17 cellular contexts compared by ENCODE assay signal in genomic region chr10:520402-520787, GRCh38.
A peak's percentile ranks its signal among the peaks of the same experiment; 100 is the strongest.
DNase-seq lines count a peak whose midpoint lies in the region; ATAC-seq, FAIRE-seq and TF ChIP-seq lines count a peak whose summit lies in the region.
"Had no signal": no experiment of that assay in that cellular context is flagged by ENCODE, and none has a peak within 500 bp of the region (broad histone marks: within the 10 kb centered on the region; RNA-seq: fewer than 3 reads in every experiment).

No MANE protein-coding gene starts in this region.

- intact Hi-C loops in right cardiac atrium (cut with DNase I), result no loop called here
- intact Hi-C loops in Right ventricle myocardium superior (cut with DNase I), result no loop called here

- H3K9me3 ChIP-seq in right cardiac atrium (ENCODE audit: control insufficient read depth, low read length) (no peaks in the 10 kb centered on the region), keratinocyte (ENCODE audit: control insufficient read depth, low read depth, low read length) (no peaks in the 10 kb centered on the region)
- H3K9me3 ChIP-seq: esophagus muscularis mucosa had no signal

- WGBS in right cardiac atrium, result 51% methylated on average over 6 of the region's 6 CpGs

- DNase-seq in right cardiac atrium (peak in 1 of 3 donors; percentile 69), Right ventricle myocardium superior (no peak), WTC11 (ENCODE audit: low spot score) (no peak), keratinocyte (ENCODE audit: low read depth, low spot score) (peak; percentile 11), ureter (ENCODE audit: low spot score) (peak; percentile 70)
- DNase-seq in activated CD8-positive, alpha-beta T cell treated with anti-CD3 and anti-CD28 coated beads, Interleukin-2, amount 10 ng/mL, durations not matched to agents 7 days and 5 days, result no peak
- DNase-seq: activated CD4-positive, alpha-beta T cell treated with anti-CD3 and anti-CD28 coated beads, Interleukin-2, amount 10 ng/mL, durations not matched to agents 24 days and 14 days; caudate nucleus; immature natural killer cell; naive B cell; stimulated activated CD8-positive, alpha-beta memory T cell treated with anti-CD3 and anti-CD28 coated beads, Interleukin-4, amount 100 ng/mL, for 48 hours; SW 1271 had no signal

- no peaks in the 10 kb centered on the region for H3K4me1 ChIP-seq in right cardiac atrium (ENCODE audit: control insufficient read depth, insufficient read depth, low read length)
- peaks cover 13% of the 10 kb centered on the region for H3K4me1 ChIP-seq in keratinocyte (ENCODE audit: control insufficient read depth, extremely low read depth, insufficient read depth, low read length)

- H4K20me1 ChIP-seq in keratinocyte (ENCODE audit: control insufficient read depth, extremely low read depth, insufficient read depth, low read length), result peaks cover 3% of the 10 kb centered on the region

- H3K9me1 ChIP-seq in keratinocyte (ENCODE audit: control insufficient read depth, extremely low read depth, insufficient read depth, low read length), result no peaks in the 10 kb centered on the region

- no peak overlapping the region for H2AFZ ChIP-seq in keratinocyte (ENCODE audit: control insufficient read depth, low read length)

- H3K36me3 Mint-ChIP-seq in WTC11, result no peaks in the 10 kb centered on the region
- H3K36me3 Mint-ChIP-seq in activated CD8-positive, alpha-beta T cell treated with anti-CD3 and anti-CD28 coated beads, Interleukin-2, amount 10 ng/mL, durations not matched to agents 7 days and 5 days (ENCODE audit: low read depth), result no peaks in the 10 kb centered on the region
- H3K36me3 Mint-ChIP-seq: immature natural killer cell, naive B cell had no signal

- POLR2A ChIA-PET in WTC11 (lab: Charles Lee), result no interaction called here
- POLR2A ChIA-PET in activated CD8-positive, alpha-beta T cell treated with anti-CD3 and anti-CD28 coated beads, Interleukin-2, amount 10 ng/mL, durations not matched to agents 7 days and 5 days (lab: Charles Lee), result no interaction called here

- FAIRE-seq in keratinocyte (lab: Jason Lieb, UNC), result peak; percentile 97

- ATAC-seq in right cardiac atrium (peak; percentile 41 to 44), Right ventricle myocardium superior (ENCODE audit: poor library complexity) (no peak), WTC11 (peak; percentile 69), HG03432 (IDR thresholded peaks at IDR 0.05; ENCODE audit: unreplicated experiment) (no peak), GM21423 (IDR thresholded peaks at IDR 0.05; ENCODE audit: unreplicated experiment) (no peak)
- no peak for ATAC-seq in activated CD8-positive, alpha-beta T cell treated with anti-CD3 and anti-CD28 coated beads, Interleukin-2, amount 10 ng/mL, durations not matched to agents 7 days and 5 days

- H3K4me3 Mint-ChIP-seq in WTC11, result no peak overlapping the region
- H3K4me3 Mint-ChIP-seq in activated CD8-positive, alpha-beta T cell treated with anti-CD3 and anti-CD28 coated beads, Interleukin-2, amount 10 ng/mL, durations not matched to agents 7 days and 5 days, result no peak overlapping the region
- H3K4me3 Mint-ChIP-seq: activated CD4-positive, alpha-beta T cell treated with anti-CD3 and anti-CD28 coated beads, Interleukin-2, amount 10 ng/mL, durations not matched to agents 24 days and 14 days; immature natural killer cell; naive B cell had no signal

- no peaks in the 10 kb centered on the region for H3K36me3 ChIP-seq in keratinocyte (ENCODE audit: control insufficient read depth in 2 of 2, extremely low read depth in 1 of 2, insufficient read depth in 2 of 2, low read length in 2 of 2)
- H3K36me3 ChIP-seq: esophagus muscularis mucosa had no signal

- no peak overlapping the region for H3K4me3 ChIP-seq in right cardiac atrium (ENCODE audit: low read length)
- no peak overlapping the region for H3K4me3 ChIP-seq in keratinocyte (ENCODE audit: control insufficient read depth in 2 of 3, extremely low read depth in 1 of 3, insufficient read depth in 2 of 3, low read depth in 1 of 3, low read length in 3 of 3)
- H3K4me3 ChIP-seq: esophagus muscularis mucosa had no signal

- CTCF ChIA-PET in WTC11 (lab: Charles Lee), result interaction anchor here (1.2 to 4.5 kb wide), 2 partner anchors 9 to 269 kb away, joined by 4 to 11 read pairs; no protein-coding TSS in a partner anchor
- CTCF ChIA-PET in activated CD8-positive, alpha-beta T cell treated with anti-CD3 and anti-CD28 coated beads, Interleukin-2, amount 10 ng/mL, durations not matched to agents 7 days and 5 days (lab: Charles Lee), result no interaction called here

- H3K9me3 Mint-ChIP-seq in WTC11, result peaks cover 3% of the 10 kb centered on the region; the same call in 1 of the 2 replicates
- H3K9me3 Mint-ChIP-seq in activated CD8-positive, alpha-beta T cell treated with anti-CD3 and anti-CD28 coated beads, Interleukin-2, amount 10 ng/mL, durations not matched to agents 7 days and 5 days (ENCODE audit: insufficient read depth), result no peaks in the 10 kb centered on the region
- H3K9me3 Mint-ChIP-seq: activated CD4-positive, alpha-beta T cell treated with anti-CD3 and anti-CD28 coated beads, Interleukin-2, amount 10 ng/mL, durations not matched to agents 24 days and 14 days; activated T-helper 2 cell treated with anti-CD3 and anti-CD28 coated beads, Interferon-gamma antibody, Interleukin-2, Interleukin-4, amounts not matched to agents 10 μg/mL and 5 μg/mL and 100 μg/mL, durations not matched to agents 14 hours and 24 hours and 36 hours; immature natural killer cell had no signal

- no peaks in the 10 kb centered on the region for H3K27me3 Mint-ChIP-seq in WTC11 (ENCODE audit: low read depth)
- peaks cover 4% of the 10 kb centered on the region for H3K27me3 Mint-ChIP-seq in activated CD8-positive, alpha-beta T cell treated with anti-CD3 and anti-CD28 coated beads, Interleukin-2, amount 10 ng/mL, durations not matched to agents 7 days and 5 days (ENCODE audit: low read depth)

- H3K27ac Mint-ChIP-seq in WTC11, result no peak overlapping the region
- no peak overlapping the region for H3K27ac Mint-ChIP-seq in activated CD8-positive, alpha-beta T cell treated with anti-CD3 and anti-CD28 coated beads, Interleukin-2, amount 10 ng/mL, durations not matched to agents 7 days and 5 days
- H3K27ac Mint-ChIP-seq: activated CD4-positive, alpha-beta T cell treated with anti-CD3 and anti-CD28 coated beads, Interleukin-2, amount 10 ng/mL, durations not matched to agents 24 days and 14 days; activated T-helper 2 cell treated with anti-CD3 and anti-CD28 coated beads, Interferon-gamma antibody, Interleukin-2, Interleukin-4, amounts not matched to agents 10 μg/mL and 5 μg/mL and 100 μg/mL, durations not matched to agents 14 hours and 24 hours and 36 hours; immature natural killer cell had no signal

- H3K27ac ChIP-seq in right cardiac atrium (ENCODE audit: low read length) (no peak overlapping the region), keratinocyte (ENCODE audit: control insufficient read depth, insufficient read depth, low read length) (no peak overlapping the region)
- H3K27ac ChIP-seq: HL-60 had no signal

- no peaks in the 10 kb centered on the region for H3K79me2 ChIP-seq in keratinocyte (ENCODE audit: control insufficient read depth, insufficient read depth, low read length)

- H3K4me2 ChIP-seq in keratinocyte (ENCODE audit: control insufficient read depth, extremely low read depth, insufficient read depth, low read depth, low read length), result peak overlapping the region; percentile 38

- H3K9ac ChIP-seq in keratinocyte (ENCODE audit: control insufficient read depth, extremely low read depth, insufficient read depth, low read length), result no peak overlapping the region

- dilution Hi-C loops in keratinocyte (cut with MboI; ENCODE audit: extremely low pct_ligation_motif_present, low sequenced_read_pairs), result no loop called here

- H3K4me1 Mint-ChIP-seq in WTC11, result peaks cover 32% of the 10 kb centered on the region
- H3K4me1 Mint-ChIP-seq in activated CD8-positive, alpha-beta T cell treated with anti-CD3 and anti-CD28 coated beads, Interleukin-2, amount 10 ng/mL, durations not matched to agents 7 days and 5 days (ENCODE audit: low read depth), result no peaks in the 10 kb centered on the region
- H3K4me1 Mint-ChIP-seq: activated CD4-positive, alpha-beta T cell treated with anti-CD3 and anti-CD28 coated beads, Interleukin-2, amount 10 ng/mL, durations not matched to agents 24 days and 14 days had no signal

- TF ChIP-seq CTCF in WTC11 (IDR thresholded peaks at IDR 0.05), result no peak
- no peak for TF ChIP-seq CTCF in keratinocyte (optimal IDR thresholded peaks at IDR 0.05 in 1 of 3, IDR thresholded peaks at IDR 0.05 in 1 of 3, conservative IDR thresholded peaks at IDR 0.05 in 1 of 3; ENCODE audit: extremely low read depth in 1 of 3, insufficient read depth in 2 of 3, low read length in 3 of 3)

- no peaks in the 10 kb centered on the region for H3K27me3 ChIP-seq in right cardiac atrium (ENCODE audit: control insufficient read depth, insufficient read depth)
- H3K27me3 ChIP-seq in keratinocyte (ENCODE audit: control insufficient read depth, extremely low read depth, insufficient read depth, low read length), result no peaks in the 10 kb centered on the region
- H3K27me3 ChIP-seq: esophagus muscularis mucosa had no signal

TF ChIP-seq in WTC11, 78 proteins besides CTCF, POLR2A, EP300 and RAD21:
- TF ChIP-seq, protein P1, sequence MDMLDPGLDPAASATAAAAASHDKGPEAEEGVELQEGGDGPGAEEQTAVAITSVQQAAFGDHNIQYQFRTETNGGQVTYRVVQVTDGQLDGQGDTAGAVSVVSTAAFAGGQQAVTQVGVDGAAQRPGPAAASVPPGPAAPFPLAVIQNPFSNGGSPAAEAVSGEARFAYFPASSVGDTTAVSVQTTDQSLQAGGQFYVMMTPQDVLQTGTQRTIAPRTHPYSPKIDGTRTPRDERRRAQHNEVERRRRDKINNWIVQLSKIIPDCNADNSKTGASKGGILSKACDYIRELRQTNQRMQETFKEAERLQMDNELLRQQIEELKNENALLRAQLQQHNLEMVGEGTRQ (CRISPR knock-in tag; IDR thresholded peaks at IDR 0.05), result 0 out of 2 replicates have a peak, but pooled peaks have one; percentile 13
- no peak for TF ChIP-seq IRF2 (CRISPR knock-in tag; IDR thresholded peaks at IDR 0.05; ENCODE audit: borderline replicate concordance, low read depth)

Comparison
In these comparisons a context has a peak if more than half of its experiments do, and no peak if none do; other contexts are left out.
1. ATAC-seq: peak in right cardiac atrium (2 of 2) and WTC11 (single experiment); none in Right ventricle myocardium superior (single experiment), HG03432 (single experiment), GM21423 (single experiment) and activated CD8-positive, alpha-beta T cell treated with anti-CD3 and anti-CD28 coated beads, Interleukin-2, amount 10 ng/mL, durations not matched to agents 7 days and 5 days (single experiment).
2. DNase-seq: peak in keratinocyte (single experiment) and ureter (single experiment); none in Right ventricle myocardium superior (single experiment), WTC11 (single experiment) and activated CD8-positive, alpha-beta T cell treated with anti-CD3 and anti-CD28 coated beads, Interleukin-2, amount 10 ng/mL, durations not matched to agents 7 days and 5 days (single experiment).